In genomic region chr17:60743812-60744211, GRCh38 we compare ENCODE assay signal across 10 cellular contexts.
DNase-seq lines count a peak whose midpoint lies in the region; ATAC-seq, FAIRE-seq and TF ChIP-seq lines count a peak whose summit lies in the region.
"Had no signal": no experiment of that assay in that cellular context is flagged by ENCODE, and none has a peak within 500 bp of the region (broad histone marks: within the 10 kb centered on the region; RNA-seq: fewer than 3 reads in every experiment).

No MANE protein-coding gene starts in this region.

- ATAC-seq in right lobe of liver, result no peak

- H3K9me3 ChIP-seq in mucosa of rectum (ENCODE audit: control insufficient read depth in 2 of 2, low read length in 2 of 2), result no peaks in the 10 kb centered on the region
- no peaks in the 10 kb centered on the region for H3K9me3 ChIP-seq in right lobe of liver

- H3K27ac ChIP-seq in mucosa of rectum (ENCODE audit: low read depth in 2 of 2, low read length in 2 of 2), result no peak overlapping the region
- H3K27ac ChIP-seq in right lobe of liver, result no peak overlapping the region
- H3K27ac ChIP-seq: KMS-11 had no signal

- in situ Hi-C loops in GM13977 (cut with MboI; ENCODE audit: low pct_unique_long_range_greater_than_20kb, low sequenced_read_pairs, unreplicated experiment), result no loop called here

- intact Hi-C loops in right lobe of liver (cut with DNase I), result no loop called here

- peak; percentile 8 for FAIRE-seq in endometrium (lab: Jason Lieb, UNC)

- no peak for DNase-seq in AG09309 (ENCODE audit: low read depth)
- DNase-seq in NCI-H1048 (lab: John Stamatoyannopoulos, UW), result peak; percentile 93
- no peak for DNase-seq in NCI-H187 (lab: John Stamatoyannopoulos, UW)
- no peak for DNase-seq in GM13977 (ENCODE audit: low spot score)
- no peak for DNase-seq in NCI-H2171 (lab: John Stamatoyannopoulos, UW)
- DNase-seq in right lobe of liver, result no peak
- DNase-seq: kidney glomerular epithelial cell had no signal

- no peak for TF ChIP-seq POLR2A in right lobe of liver (IDR thresholded peaks at IDR 0.05)

- H3K9ac ChIP-seq in mucosa of rectum (ENCODE audit: low read depth in 1 of 2, low read length in 2 of 2), result no peak overlapping the region
- H3K9ac ChIP-seq: KMS-11 had no signal

- no peaks in the 10 kb centered on the region for H3K27me3 ChIP-seq in mucosa of rectum (ENCODE audit: control insufficient read depth in 2 of 2, insufficient read depth in 2 of 2, low read length in 2 of 2)
- no peaks in the 10 kb centered on the region for H3K27me3 ChIP-seq in right lobe of liver

- H3K4me3 ChIP-seq in AG09309 (ENCODE audit: control insufficient read depth, low read depth, low read length), result peak overlapping the region; percentile 16
- H3K4me3 ChIP-seq in mucosa of rectum (ENCODE audit: low read length in 2 of 2), result peak overlapping the region; percentile 22 to 39
- H3K4me3 ChIP-seq in right lobe of liver, result no peak overlapping the region

- WGBS in right lobe of liver (ENCODE audit: insufficient coverage, low coverage, low lambda C conversion rate, missing lambda C conversion rate), result 71% methylated on average over 5 of the region's 5 CpGs

- no peaks in the 10 kb centered on the region for H3K4me1 ChIP-seq in mucosa of rectum (ENCODE audit: control insufficient read depth in 2 of 2, insufficient read depth in 2 of 2, low read length in 2 of 2)
- H3K4me1 ChIP-seq in right lobe of liver, result no peaks in the 10 kb centered on the region

- TF ChIP-seq CTCF in AG09309 (IDR thresholded peaks at IDR 0.05; ENCODE audit: control insufficient read depth, insufficient read depth, low read depth, low read length, missing control alignments) (no peak), GM13977 (IDR thresholded peaks at IDR 0.05; ENCODE audit: extremely low read depth, insufficient read depth, missing control alignments) (no peak), right lobe of liver (IDR thresholded peaks at IDR 0.05) (no peak)

- H3K36me3 ChIP-seq in mucosa of rectum (ENCODE audit: control insufficient read depth in 2 of 2, insufficient read depth in 2 of 2, low read length in 2 of 2), result no peaks in the 10 kb centered on the region
- H3K36me3 ChIP-seq in right lobe of liver, result no peaks in the 10 kb centered on the region

Comparison
In these comparisons a context has a peak if more than half of its experiments do, and no peak if none do; other contexts are left out.
1. H3K4me3 ChIP-seq: peak in AG09309 (single experiment) and mucosa of rectum (2 of 2); none in right lobe of liver (0 of 3).